13 cellular contexts compared by ENCODE assay signal in the genomic region with DNA sequence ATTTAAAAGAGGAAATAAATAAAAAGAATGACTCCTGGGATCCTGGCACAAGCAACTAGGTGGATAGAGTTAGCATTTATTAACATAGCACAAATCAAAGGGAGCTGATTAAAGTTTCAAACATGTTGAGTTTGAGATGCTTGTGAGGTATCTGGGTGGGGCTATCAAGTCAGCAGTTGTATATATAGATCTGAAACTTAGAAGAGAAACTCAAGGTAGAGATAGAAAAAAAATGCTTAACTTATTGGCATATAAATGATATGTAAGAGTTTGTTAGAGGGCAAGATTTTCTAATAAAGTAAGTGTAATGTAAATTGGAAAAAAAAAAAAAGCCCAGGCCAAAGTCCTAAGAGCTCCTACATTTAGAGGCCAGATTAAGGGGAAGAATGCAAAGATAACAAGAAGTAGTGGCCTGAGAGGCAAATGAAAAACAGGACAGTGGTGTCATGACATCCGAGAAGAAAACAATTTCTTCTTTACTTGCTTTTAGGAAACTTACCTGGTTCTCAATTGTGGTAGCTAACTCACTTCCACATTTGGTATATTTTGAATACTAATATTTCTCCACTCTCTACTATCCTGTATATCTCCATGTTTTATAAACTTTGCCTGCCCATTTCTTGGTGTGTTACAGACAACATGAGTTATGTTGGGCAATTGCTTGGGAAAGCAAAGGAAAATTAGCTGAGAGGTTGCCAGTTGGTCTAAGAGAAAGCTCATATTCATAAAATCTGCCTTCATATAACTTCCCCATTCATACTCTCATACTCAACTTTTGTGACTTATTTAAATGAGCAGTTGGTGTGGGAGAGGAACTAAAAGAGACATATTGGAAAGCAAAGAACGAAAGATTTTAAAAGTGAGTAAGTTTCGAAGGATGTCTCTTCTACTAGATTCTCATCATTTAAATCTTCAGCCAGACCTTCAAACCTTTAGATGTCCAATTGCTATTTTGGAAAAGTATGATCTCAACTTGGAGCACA.
DNase-seq lines count a peak whose midpoint lies in the region; ATAC-seq and TF ChIP-seq lines count a peak whose summit lies in the region.
"Had no signal": no experiment of that assay in that cellular context is flagged by ENCODE, and none has a peak within 500 bp of the region (broad histone marks: within the 10 kb centered on the region; RNA-seq: fewer than 3 reads in every experiment).

No MANE protein-coding gene starts in this region.

- peak overlapping the region; percentile 91 for H3K27ac ChIP-seq in OCI-LY3 (ENCODE audit: low read length)
- H3K27ac ChIP-seq in stomach, result no peak overlapping the region
- H3K27ac ChIP-seq: esophagus muscularis mucosa had no signal

- H3K36me3 ChIP-seq in OCI-LY3 (replicated peaks; ENCODE audit: low read depth, low read length), result peaks cover 17% of the 10 kb centered on the region
- H3K36me3 ChIP-seq in stomach, result no peaks in the 10 kb centered on the region
- H3K36me3 ChIP-seq: esophagus muscularis mucosa had no signal

- ATAC-seq in GM18517 (IDR thresholded peaks at IDR 0.05; ENCODE audit: unreplicated experiment) (peak; percentile 59), GM21526 (IDR thresholded peaks at IDR 0.05; ENCODE audit: low FRiP score, unreplicated experiment) (peak; percentile 65), HG03095 (IDR thresholded peaks at IDR 0.05; ENCODE audit: unreplicated experiment) (peak; percentile 49)

- no peak overlapping the region for H2AFZ ChIP-seq in OCI-LY3 (ENCODE audit: low read depth, low read length)

- H3K4me3 ChIP-seq in OCI-LY3 (ENCODE audit: low read length) (peak overlapping the region; percentile 46), stomach (no peak overlapping the region)
- H3K4me3 ChIP-seq: esophagus muscularis mucosa had no signal

- H3K4me1 ChIP-seq in OCI-LY3 (ENCODE audit: low read length), result peaks cover 83% of the 10 kb centered on the region
- peaks cover 0 to 5% (median 0%) of the 10 kb centered on the region in 4 donors for H3K4me1 ChIP-seq in stomach
- H3K4me1 ChIP-seq: esophagus muscularis mucosa had no signal

- 59 to 89% (median 82%) methylated on average over 3 of the region's 3 CpGs for WGBS in stomach, 5 donors

- peaks cover 9% of the 10 kb centered on the region for H3K9me3 ChIP-seq in OCI-LY3 (ENCODE audit: insufficient read depth, low read length)
- peaks cover 0 to 1% (median 0%) of the 10 kb centered on the region in 4 donors for H3K9me3 ChIP-seq in stomach

- no peak for TF ChIP-seq EP300 in stomach (IDR thresholded peaks at IDR 0.05)

- H3K27me3 ChIP-seq in OCI-LY3 (ENCODE audit: low read depth, low read length), result no peaks in the 10 kb centered on the region
- no peaks in the 10 kb centered on the region for H3K27me3 ChIP-seq in stomach
- H3K27me3 ChIP-seq: esophagus muscularis mucosa had no signal

- no peaks in the 10 kb centered on the region for H4K20me1 ChIP-seq in OCI-LY3 (ENCODE audit: insufficient read depth, low read length)

- TF ChIP-seq CTCF in OCI-LY3 (IDR thresholded peaks at IDR 0.05; ENCODE audit: low read depth, low read length), result no peak
- no peak for TF ChIP-seq CTCF in stomach (IDR thresholded peaks at IDR 0.05)

- intact Hi-C loops in stomach (cut with DNase I; ENCODE audit: low total_unique reads), result no loop called here

- H3K79me2 ChIP-seq in OCI-LY3 (ENCODE audit: low read length), result no peaks in the 10 kb centered on the region

- peak overlapping the region; percentile 55 for H3K4me2 ChIP-seq in OCI-LY3 (ENCODE audit: low read length)

- H3K9ac ChIP-seq in OCI-LY3 (ENCODE audit: low read length), result peak overlapping the region; percentile 58

- no peak for TF ChIP-seq POLR2A in stomach (IDR thresholded peaks at IDR 0.05)

- DNase-seq in ecto neural progenitor cell (ENCODE audit: low spot score), result no peak
- DNase-seq in middle frontal gyrus (ENCODE audit: extremely low spot score, low spot score), result no peak
- no peak for DNase-seq in H4 (ENCODE audit: low spot score)
- DNase-seq in stomach, result no peak
- DNase-seq: NCI-H345; RPMI8226; stimulated activated naive CD4-positive, alpha-beta T cell treated with Interleukin-2 at 50 U/mL for 16 hours; T1000 had no signal
